In the genomic region with DNA sequence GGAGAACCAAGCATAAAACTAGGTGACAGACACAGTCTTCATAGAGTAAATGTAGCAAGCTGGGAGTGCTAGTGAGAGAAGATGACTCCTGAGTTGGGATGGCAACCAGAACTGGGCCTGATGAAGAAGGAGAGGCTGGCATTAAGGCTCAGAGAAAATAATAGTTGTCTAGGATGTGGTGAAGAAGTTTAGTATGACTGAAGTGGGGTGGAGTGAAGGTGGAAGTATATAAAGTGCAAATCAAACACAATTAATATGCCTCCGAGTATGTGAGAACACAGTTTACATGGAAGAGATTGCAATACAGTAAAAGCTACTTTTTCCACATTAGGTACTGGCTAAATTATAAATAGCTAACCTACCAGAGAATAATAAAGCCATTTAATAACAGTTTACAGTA, we compare ENCODE assay signal across 23 cellular contexts.
A peak's percentile ranks its signal among the peaks of the same experiment; 100 is the strongest.
DNase-seq lines count a peak whose midpoint lies in the region; ATAC-seq and TF ChIP-seq lines count a peak whose summit lies in the region.
"Had no signal": no experiment of that assay in that cellular context is flagged by ENCODE, and none has a peak within 500 bp of the region (broad histone marks: within the 10 kb centered on the region; RNA-seq: fewer than 3 reads in every experiment).

No MANE protein-coding gene starts in this region.

- no peaks in the 10 kb centered on the region for H3K36me3 Mint-ChIP-seq in nephron (ENCODE audit: low read depth)

- intact Hi-C loops in aorta (cut with DNase I) (no loop called here), upper lobe of right lung (cut with DNase I) (no loop called here)

- H3K27me3 ChIP-seq in aorta (ENCODE audit: control insufficient read depth in 1 of 2, insufficient read depth in 2 of 2, low read length in 1 of 2) (no peaks in the 10 kb centered on the region), upper lobe of right lung (no peaks in the 10 kb centered on the region)
- H3K27me3 ChIP-seq: ovary, right atrium auricular region, SJSA1, stomach, tibial nerve had no signal

- H3K9me3 ChIP-seq in aorta (ENCODE audit: control insufficient read depth, low read length) (no peaks in the 10 kb centered on the region), upper lobe of right lung (no peaks in the 10 kb centered on the region)
- H3K9me3 ChIP-seq: ovary, right atrium auricular region, SJSA1, stomach, tibial nerve had no signal

- no peaks in the 10 kb centered on the region for H3K9me3 Mint-ChIP-seq in nephron
- H3K9me3 Mint-ChIP-seq: naive thymus-derived CD8-positive, alpha-beta T cell had no signal

- H3K36me3 ChIP-seq in aorta (ENCODE audit: control insufficient read depth in 1 of 2, insufficient read depth in 2 of 2, low read length in 1 of 2) (no peaks in the 10 kb centered on the region), upper lobe of right lung (no peaks in the 10 kb centered on the region)
- H3K36me3 ChIP-seq: ovary, right atrium auricular region, SJSA1, stomach, tibial nerve had no signal

- H3K4me3 ChIP-seq in aorta (ENCODE audit: low read length in 2 of 2) = no peak overlapping the region
- H3K4me3 ChIP-seq in upper lobe of right lung = no peak overlapping the region
- H3K4me3 ChIP-seq: ovary, right atrium auricular region, SJSA1, stomach, tibial nerve had no signal

- ATAC-seq in GM18870 (IDR thresholded peaks at IDR 0.05; ENCODE audit: unreplicated experiment) (peak; percentile 10), GM21723 (IDR thresholded peaks at IDR 0.05; ENCODE audit: unreplicated experiment) (peak; percentile 22), HG03521 (IDR thresholded peaks at IDR 0.05; ENCODE audit: unreplicated experiment) (peak; percentile 16), aorta (ENCODE audit: low FRiP score) (no peak), upper lobe of right lung (no peak)
- ATAC-seq: HCT116; left cardiac atrium; naive thymus-derived CD8-positive, alpha-beta T cell had no signal

- 71 to 87% methylated on average over 1 of the region's 1 CpG for WGBS in aorta, 2 donors

- H3K27ac ChIP-seq in aorta (ENCODE audit: low read depth in 1 of 2, low read length in 2 of 2) = no peak overlapping the region
- H3K27ac ChIP-seq in upper lobe of right lung = no peak overlapping the region
- H3K27ac ChIP-seq: epithelial cell of prostate, ovary, right atrium auricular region, SJSA1, stomach, tibial nerve had no signal

- no peak for TF ChIP-seq CTCF in nephron (IDR thresholded peaks at IDR 0.05; ENCODE audit: unreplicated experiment in 3 of 3)
- no peak for TF ChIP-seq CTCF in upper lobe of right lung (IDR thresholded peaks at IDR 0.05)

- H3K4me3 Mint-ChIP-seq in nephron = no peak overlapping the region
- H3K4me3 Mint-ChIP-seq: naive thymus-derived CD8-positive, alpha-beta T cell had no signal

- H3K27ac Mint-ChIP-seq in nephron = peak overlapping the region in 2 of 3 experiments; percentile 5 to 73
- H3K27ac Mint-ChIP-seq: naive thymus-derived CD8-positive, alpha-beta T cell had no signal

- H3K4me1 ChIP-seq in aorta (ENCODE audit: control insufficient read depth in 1 of 2, insufficient read depth in 2 of 2, low read length in 2 of 2) (no peaks in the 10 kb centered on the region), upper lobe of right lung (no peaks in the 10 kb centered on the region)
- H3K4me1 ChIP-seq: right atrium auricular region, SJSA1 had no signal

- H3K4me1 Mint-ChIP-seq in nephron = peaks cover 26% of the 10 kb centered on the region

- DNase-seq in aorta (no peak), NCI-H446 (lab: John Stamatoyannopoulos, UW) (no peak), upper lobe of right lung (no peak)
- DNase-seq in central memory CD4-positive, alpha-beta T cell = no peak
- DNase-seq: activated CD4-positive, alpha-beta T cell treated with anti-CD3 and anti-CD28 coated beads for 48 hours; activated naive CD4-positive, alpha-beta T cell treated with anti-CD3 and anti-CD28 coated beads, Interleukin-2, amount 50 U/mL, for 16 hours; head of caudate nucleus; left cardiac atrium; naive thymus-derived CD8-positive, alpha-beta T cell; NCI-H146; NCI-H524 treated with DMSO at 0.1 percent for 48 hours; ovary; stimulated activated CD4-positive, alpha-beta T cell treated with anti-CD3 and anti-CD28 coated beads, Interleukin-12 subunit alpha, Interleukin-12 subunit beta, amount 100 ng/mL, for 4 hours; stomach had no signal

- H3K27me3 Mint-ChIP-seq in nephron (ENCODE audit: low read depth) = no peaks in the 10 kb centered on the region
- H3K27me3 Mint-ChIP-seq: naive thymus-derived CD8-positive, alpha-beta T cell had no signal

Comparison
In these comparisons a context has a peak if more than half of its experiments do, and no peak if none do; other contexts are left out.
1. ATAC-seq: peak in GM18870 (single experiment), GM21723 (single experiment) and HG03521 (single experiment); none in aorta (single experiment) and upper lobe of right lung (single experiment).